In the genomic region with DNA sequence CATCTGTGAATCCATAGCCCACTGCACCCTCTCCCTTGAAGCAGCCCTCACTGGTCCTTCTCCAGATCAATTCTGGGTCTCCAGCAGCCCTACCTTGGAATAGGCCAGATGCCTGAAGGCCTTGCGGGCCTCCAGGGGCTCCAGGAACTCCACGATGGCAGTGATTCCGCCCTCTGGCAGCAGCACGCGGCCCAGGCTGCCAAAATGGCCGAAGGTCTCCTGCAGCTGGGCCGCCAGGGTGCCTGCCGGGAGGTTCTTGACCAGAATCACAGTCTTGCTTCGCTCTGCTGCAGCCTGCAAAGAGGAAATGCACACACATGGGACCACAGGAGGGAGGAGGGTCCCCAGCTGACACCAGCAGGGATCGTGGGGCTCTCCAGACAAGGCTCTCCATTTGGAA, we compare ENCODE assay signal across 24 cellular contexts.
"Had no signal": no experiment of that assay in that cellular context is flagged by ENCODE, and none has a peak within 500 bp of the region (broad histone marks: within the 10 kb centered on the region; RNA-seq: fewer than 3 reads in every experiment).

No MANE protein-coding gene starts in this region.

- DNase-seq: colonic mucosa; effector memory CD4-positive, alpha-beta T cell; foreskin keratinocyte; heart left ventricle; hippocampal formation; left cardiac atrium; left lung; mesenchymal stem cell; mucosa of descending colon; naive B cell; nephron progenitor cell; sigmoid colon; stimulated activated CD4-positive, alpha-beta T cell treated with anti-CD3 and anti-CD28 coated beads, Interleukin-2, amount 100 ng/mL, for 24 hours; stimulated activated CD4-positive, alpha-beta T cell treated with anti-CD3 and anti-CD28 coated beads, Interleukin-4, amount 100 ng/mL, for 24 hours; stimulated activated naive CD4-positive, alpha-beta T cell treated with Interleukin-2 at 50 U/mL for 16 hours; stomach; thyroid gland; trophoblast cell had no signal

- H3K27me3 ChIP-seq: colonic mucosa, esophagus muscularis mucosa, foreskin keratinocyte, gastroesophageal sphincter, heart left ventricle, left lung, right atrium auricular region, sigmoid colon, stomach, thyroid gland, vagina had no signal

- H3K4me3 ChIP-seq: colonic mucosa, esophagus muscularis mucosa, gastroesophageal sphincter, heart left ventricle, left lung, mucosa of descending colon, prostate gland, right atrium auricular region, sigmoid colon, stomach, thyroid gland, vagina had no signal

- H3K36me3 ChIP-seq: colonic mucosa had no signal

- ATAC-seq: foreskin keratinocyte; gastroesophageal sphincter; left cardiac atrium; left lung; mucosa of descending colon; stimulated activated effector memory CD8-positive, alpha-beta T cell treated with anti-CD3 and anti-CD28 coated beads, Interleukin-12 subunit alpha, Interleukin-12 subunit beta, amount 100 ng/mL, for 72 hours had no signal

- H3K27ac ChIP-seq: colonic mucosa, esophagus muscularis mucosa, foreskin keratinocyte, gastroesophageal sphincter, heart left ventricle, left lung, prostate gland, right atrium auricular region, sigmoid colon, stomach, thyroid gland, vagina had no signal

- H3K9me3 ChIP-seq: colonic mucosa, esophagus muscularis mucosa, gastroesophageal sphincter, heart left ventricle, left lung, mucosa of descending colon, prostate gland, right atrium auricular region, sigmoid colon, stomach, thyroid gland, vagina had no signal

- H3K4me1 ChIP-seq: colonic mucosa, esophagus muscularis mucosa, foreskin keratinocyte, gastroesophageal sphincter, heart left ventricle, left lung, prostate gland, right atrium auricular region, sigmoid colon, stomach, thyroid gland, vagina had no signal
